In genomic region chr12:8953773-8954402, GRCh38 we compare ENCODE assay signal across 14 cellular contexts. TPM values are rescaled to one million over a fixed set of nuclear protein-coding genes. Genes with fewer than 3 reads are reported as not detected.
DNase-seq lines count a peak whose midpoint lies in the region; ATAC-seq and TF ChIP-seq lines count a peak whose summit lies in the region.
"Had no signal": no experiment of that assay in that cellular context is flagged by ENCODE, and none has a peak within 500 bp of the region (broad histone marks: within the 10 kb centered on the region; RNA-seq: fewer than 3 reads in every experiment).

No MANE protein-coding gene starts in this region.

- peak overlapping the region; percentile 83 for H3K27ac Mint-ChIP-seq in activated naive CD4-positive, alpha-beta T cell treated with anti-CD3 and anti-CD28 coated beads for 36 hours

- H3K4me3 ChIP-seq in uterus: no peak overlapping the region

- no peak overlapping the region for H3K27ac ChIP-seq in uterus

- DNase-seq in T follicular helper cell (ENCODE audit: low read depth): peak; percentile 54
- peak; percentile 38 to 42 for DNase-seq in activated CD4-positive, alpha-beta T cell treated with anti-CD3 and anti-CD28 coated beads, Interleukin-2, amount 50 U/mL, for 4 hours
- DNase-seq in activated naive CD4-positive, alpha-beta T cell treated with anti-CD3 and anti-CD28 coated beads for 36 hours: peak; percentile 40
- peak; percentile 43 for DNase-seq in stimulated activated CD4-positive, alpha-beta T cell treated with anti-CD3 and anti-CD28 coated beads, Interleukin-2, amount 100 ng/mL, for 4 hours (ENCODE audit: low read depth)
- DNase-seq in SHP77 treated with DMSO at 0.1 percent for 48 hours (lab: John Stamatoyannopoulos, UW): no peak
- DNase-seq in uterus: no peak
- DNase-seq: BE2C, DMS79 treated with DMSO at 0.1 percent for 48 hours, glutamatergic neuron, NCI-H1092 treated with DMSO at 0.1 percent for 48 hours, OCI-M1, posterior cingulate gyrus had no signal

- peak overlapping the region; percentile 54 for H3K4me3 Mint-ChIP-seq in activated naive CD4-positive, alpha-beta T cell treated with anti-CD3 and anti-CD28 coated beads for 36 hours

- intact Hi-C loops in activated naive CD4-positive, alpha-beta T cell treated with anti-CD3 and anti-CD28 coated beads for 36 hours (cut with micrococcal nuclease): loop anchor here (1.0 to 5.0 kb wide), 2 partner anchors 35 to 328 kb away; partner anchors contain the start of gene KLRG1
- intact Hi-C loops in uterus (cut with DNase I; ENCODE audit: low total_unique reads): no loop called here

- peaks cover 62% of the 10 kb centered on the region for H3K4me1 Mint-ChIP-seq in activated naive CD4-positive, alpha-beta T cell treated with anti-CD3 and anti-CD28 coated beads for 36 hours (ENCODE audit: low read depth)

- ATAC-seq in GM18861 (IDR thresholded peaks at IDR 0.05; ENCODE audit: unreplicated experiment): no peak
- no peak for ATAC-seq in GM19452 (IDR thresholded peaks at IDR 0.05; ENCODE audit: unreplicated experiment)

- CTCF ChIA-PET in activated naive CD4-positive, alpha-beta T cell treated with anti-CD3 and anti-CD28 coated beads for 36 hours (lab: Charles Lee): interaction anchor here (1.8 to 8.7 kb wide), 3 partner anchors 82 to 96 kb away, joined by 8 to 191 read pairs (median 10); no protein-coding TSS in a partner anchor

- H3K27me3 Mint-ChIP-seq in activated naive CD4-positive, alpha-beta T cell treated with anti-CD3 and anti-CD28 coated beads for 36 hours (ENCODE audit: low read depth): no peaks in the 10 kb centered on the region

- no peaks in the 10 kb centered on the region for H3K9me3 ChIP-seq in uterus
- H3K9me3 ChIP-seq: BE2C had no signal

- H3K9me3 Mint-ChIP-seq in activated naive CD4-positive, alpha-beta T cell treated with anti-CD3 and anti-CD28 coated beads for 36 hours: peaks cover 11% of the 10 kb centered on the region

- no peaks in the 10 kb centered on the region for H3K4me1 ChIP-seq in uterus
- H3K4me1 ChIP-seq: BE2C had no signal

- H3K27me3 ChIP-seq in uterus: no peaks in the 10 kb centered on the region
- H3K27me3 ChIP-seq: BE2C had no signal

- H3K36me3 ChIP-seq in uterus: no peaks in the 10 kb centered on the region
- H3K36me3 ChIP-seq: BE2C had no signal

- no peak for TF ChIP-seq POLR2A in uterus (IDR thresholded peaks at IDR 0.05)

- no peak for TF ChIP-seq CTCF in uterus (IDR thresholded peaks at IDR 0.05)

- peaks cover 12% of the 10 kb centered on the region for H3K36me3 Mint-ChIP-seq in activated naive CD4-positive, alpha-beta T cell treated with anti-CD3 and anti-CD28 coated beads for 36 hours (ENCODE audit: low read depth)

RNA-seq across cellular contexts. Expression of gene M6PR, which starts 4.4 kb away (rescaled TPM):
- total RNA-seq in activated naive CD4-positive, alpha-beta T cell treated with anti-CD3 and anti-CD28 coated beads for 36 hours: 100 to 1,000 TPM; 139 to 140 TPM
- 100 to 1,000 TPM in 1 of 4 donors, 10 to 100 TPM in 3; 45.9 to 128 (median 75.4) TPM for total RNA-seq in uterus

RNA-seq across cellular contexts. Expression of gene KLRG1, which starts 35.5 kb away (rescaled TPM):
- 1 to 10 TPM; 3.9 to 5.2 TPM for total RNA-seq in activated naive CD4-positive, alpha-beta T cell treated with anti-CD3 and anti-CD28 coated beads for 36 hours
- total RNA-seq in uterus: 1 to 10 TPM in 2 of 4 donors, under 1 TPM in 1, not detected in 1; 0.26 to 5.1 (median 1.5) TPM

RNA-seq across cellular contexts. Expression of gene PHC1, which starts 39.6 kb away (rescaled TPM):
- 10 to 100 TPM; 24.4 to 26.5 TPM for total RNA-seq in activated naive CD4-positive, alpha-beta T cell treated with anti-CD3 and anti-CD28 coated beads for 36 hours
- total RNA-seq in uterus: 10 to 100 TPM; 27.7 to 82.0 (median 53.7) TPM

Comparison
In these comparisons a context has a peak if more than half of its experiments do, and no peak if none do; other contexts are left out.
1. DNase-seq: peak in T follicular helper cell (single experiment), activated CD4-positive, alpha-beta T cell treated with anti-CD3 and anti-CD28 coated beads, Interleukin-2, amount 50 U/mL, for 4 hours (2 of 2), activated naive CD4-positive, alpha-beta T cell treated with anti-CD3 and anti-CD28 coated beads for 36 hours (single experiment) and stimulated activated CD4-positive, alpha-beta T cell treated with anti-CD3 and anti-CD28 coated beads, Interleukin-2, amount 100 ng/mL, for 4 hours (single experiment); none in SHP77 treated with DMSO at 0.1 percent for 48 hours (single experiment) and uterus (0 of 2).